ENCODE assay signal across 9 cellular contexts in the genomic region with DNA sequence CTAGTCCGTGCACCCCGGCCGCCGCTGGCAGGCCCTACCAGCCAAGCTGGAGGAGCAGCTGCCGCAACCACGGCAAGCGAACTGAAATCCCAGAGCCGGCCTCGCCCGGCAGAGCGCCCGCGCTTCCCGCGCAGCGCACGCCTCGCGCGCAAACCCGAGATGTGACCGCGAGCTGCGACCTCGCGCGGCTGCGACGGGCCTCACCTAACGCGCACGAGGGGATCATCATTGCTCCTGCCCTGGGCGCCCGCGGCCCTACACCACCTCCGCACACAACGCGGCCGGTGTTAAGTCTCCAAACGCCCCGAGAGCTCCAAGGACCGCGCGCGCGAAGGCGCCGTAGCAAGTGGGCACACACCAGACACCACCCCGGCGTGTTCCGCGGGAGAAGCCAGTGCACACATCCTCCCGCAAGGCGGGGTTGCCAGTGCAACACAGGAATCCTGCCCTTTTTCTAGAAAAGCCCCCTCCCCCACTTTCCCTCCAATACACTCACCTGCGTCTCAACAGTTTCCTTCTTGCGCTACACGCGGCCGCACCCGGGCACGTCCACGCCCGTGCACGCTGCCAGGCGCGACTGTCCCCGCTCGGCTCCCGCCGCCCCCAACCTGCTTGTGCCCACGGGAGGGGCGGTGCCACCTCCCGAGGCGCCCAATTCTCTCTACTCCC.
DNase-seq lines count a peak whose midpoint lies in the region; ATAC-seq and TF ChIP-seq lines count a peak whose summit lies in the region.
"Had no signal": no experiment of that assay in that cellular context is flagged by ENCODE, and none has a peak within 500 bp of the region (broad histone marks: within the 10 kb centered on the region; RNA-seq: fewer than 3 reads in every experiment).

No MANE protein-coding gene starts in this region.

- POLR2A ChIA-PET in HEK293 (lab: Yijun Ruan, JAX) = interaction anchor here (0.6 to 2.0 kb wide), 8 partner anchors 8 to 137 kb away, joined by 4 to 11 read pairs (median 6); no protein-coding TSS in a partner anchor
- POLR2A ChIA-PET in RWPE1 (lab: Yijun Ruan, JAX; ENCODE audit: low non-redundant PET) = no interaction called here

- H3K27ac ChIP-seq in HEK293 (ENCODE audit: extremely low read depth, low read depth, low read length) (peak overlapping the region; percentile 94), RWPE1 (peak overlapping the region; percentile 84), iPS DF 6.9 (ENCODE audit: low read length) (no peak overlapping the region)

- no peaks in the 10 kb centered on the region for H3K9me3 ChIP-seq in HEK293 (ENCODE audit: control insufficient read depth, insufficient read depth, low read depth, low read length)
- no peaks in the 10 kb centered on the region for H3K9me3 ChIP-seq in iPS DF 6.9 (ENCODE audit: control insufficient read depth, insufficient read depth, low read length)

- peak; percentile 42 for DNase-seq in RWPE1 (ENCODE audit: low spot score)
- no peak for DNase-seq in iPS DF 6.9 (ENCODE audit: low read depth, low spot score)
- DNase-seq in retina = peak; percentile 89
- no peak for DNase-seq in SIG-M5 (lab: John Stamatoyannopoulos, UW)
- no peak for DNase-seq in GOT3 (lab: John Stamatoyannopoulos, UW)
- DNase-seq: T-helper 1 cell had no signal

- H3K27me3 ChIP-seq in iPS DF 6.9 (ENCODE audit: control insufficient read depth, insufficient read depth, low read length) = peaks cover 12% of the 10 kb centered on the region; the same call in 1 of the 2 replicates

- TF ChIP-seq CTCF in HEK293 (tag by site-specific recombination; IDR thresholded peaks at IDR 0.05) = no peak
- peak; percentile 28 for TF ChIP-seq CTCF in RWPE1 (conservative IDR thresholded peaks at IDR 0.05; ENCODE audit: low read depth)

- no peaks in the 10 kb centered on the region for H3K36me3 ChIP-seq in HEK293 (ENCODE audit: control insufficient read depth in 2 of 2, insufficient read depth in 1 of 2, low read length in 2 of 2)
- no peaks in the 10 kb centered on the region for H3K36me3 ChIP-seq in iPS DF 6.9 (ENCODE audit: control insufficient read depth, insufficient read depth, low read length)

- no peak for ATAC-seq in HG02852 (IDR thresholded peaks at IDR 0.05; ENCODE audit: unreplicated experiment)
- ATAC-seq in GM21825 (IDR thresholded peaks at IDR 0.05; ENCODE audit: unreplicated experiment) = no peak

- H3K4me1 ChIP-seq in HEK293 (ENCODE audit: control insufficient read depth, insufficient read depth, low read length) (peaks cover 12% of the 10 kb centered on the region), iPS DF 6.9 (ENCODE audit: control insufficient read depth, insufficient read depth, low read length) (peaks cover 3% of the 10 kb centered on the region)

- WGBS in iPS DF 6.9 (ENCODE audit: insufficient coverage, insufficient read length) = no CpG with 5 or more reads among the region's 74 CpGs

- CTCF ChIA-PET in HEK293 (lab: Yijun Ruan, JAX) (interaction anchor here (0.6 to 1.2 kb wide), 5 partner anchors 52 to 996 kb away, joined by 3 to 6 read pairs (median 4); no protein-coding TSS in a partner anchor), RWPE1 (lab: Yijun Ruan, JAX) (interaction anchor here (0.5 to 0.6 kb wide), 3 partner anchors 11 to 117 kb away, joined by 3 to 4 read pairs (median 3); no protein-coding TSS in a partner anchor)

- H3K4me3 ChIP-seq in HEK293 (ENCODE audit: low read depth, low read length) (peak overlapping the region; percentile 79), iPS DF 6.9 (ENCODE audit: low read length) (peak overlapping the region; percentile 73)

TF ChIP-seq in HEK293, 187 proteins besides CTCF, POLR2A, EP300 and RAD21:
- TF ChIP-seq SCRT2 (tag by site-specific recombination; IDR thresholded peaks at IDR 0.05) (0 out of 2 replicates have a peak, but pooled peaks have one; percentile 14), ZBTB8A (tag by site-specific recombination; IDR thresholded peaks at IDR 0.05) (peak; percentile 97; the same call in 1 of the 2 replicates), ZNF335 (tag by site-specific recombination; conservative IDR thresholded peaks at IDR 0.05) (peak; percentile 66), ZNF561 (tag by site-specific recombination; IDR thresholded peaks at IDR 0.05; ENCODE audit: borderline replicate concordance) (no peak), ZNF2 (tag by site-specific recombination; IDR thresholded peaks at IDR 0.05) (peak; percentile 83; the same call in 1 of the 2 replicates), ZNF600 (tag by site-specific recombination; IDR thresholded peaks at IDR 0.05) (0 out of 2 replicates have a peak, but pooled peaks have one; percentile 14), MEIS1 (CRISPR knock-in tag; IDR thresholded peaks at IDR 0.05; ENCODE audit: borderline replicate concordance) (no peak), ZBTB48 (tag by site-specific recombination; IDR thresholded peaks at IDR 0.05) (no peak), ZNF747 (tag by site-specific recombination; IDR thresholded peaks at IDR 0.05) (no peak), KLF16 (tag by site-specific recombination; IDR thresholded peaks at IDR 0.05) (no peak)
- TF ChIP-seq, protein P1, sequence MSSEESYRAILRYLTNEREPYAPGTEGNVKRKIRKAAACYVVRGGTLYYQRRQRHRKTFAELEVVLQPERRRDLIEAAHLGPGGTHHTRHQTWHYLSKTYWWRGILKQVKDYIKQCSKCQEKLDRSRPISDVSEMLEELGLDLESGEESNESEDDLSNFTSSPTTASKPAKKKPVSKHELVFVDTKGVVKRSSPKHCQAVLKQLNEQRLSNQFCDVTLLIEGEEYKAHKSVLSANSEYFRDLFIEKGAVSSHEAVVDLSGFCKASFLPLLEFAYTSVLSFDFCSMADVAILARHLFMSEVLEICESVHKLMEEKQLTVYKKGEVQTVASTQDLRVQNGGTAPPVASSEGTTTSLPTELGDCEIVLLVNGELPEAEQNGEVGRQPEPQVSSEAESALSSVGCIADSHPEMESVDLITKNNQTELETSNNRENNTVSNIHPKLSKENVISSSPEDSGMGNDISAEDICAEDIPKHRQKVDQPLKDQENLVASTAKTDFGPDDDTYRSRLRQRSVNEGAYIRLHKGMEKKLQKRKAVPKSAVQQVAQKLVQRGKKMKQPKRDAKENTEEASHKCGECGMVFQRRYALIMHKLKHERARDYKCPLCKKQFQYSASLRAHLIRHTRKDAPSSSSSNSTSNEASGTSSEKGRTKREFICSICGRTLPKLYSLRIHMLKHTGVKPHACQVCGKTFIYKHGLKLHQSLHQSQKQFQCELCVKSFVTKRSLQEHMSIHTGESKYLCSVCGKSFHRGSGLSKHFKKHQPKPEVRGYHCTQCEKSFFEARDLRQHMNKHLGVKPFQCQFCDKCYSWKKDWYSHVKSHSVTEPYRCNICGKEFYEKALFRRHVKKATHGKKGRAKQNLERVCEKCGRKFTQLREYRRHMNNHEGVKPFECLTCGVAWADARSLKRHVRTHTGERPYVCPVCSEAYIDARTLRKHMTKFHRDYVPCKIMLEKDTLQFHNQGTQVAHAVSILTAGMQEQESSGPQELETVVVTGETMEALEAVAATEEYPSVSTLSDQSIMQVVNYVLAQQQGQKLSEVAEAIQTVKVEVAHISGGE (tag by site-specific recombination; conservative IDR thresholded peaks at IDR 0.05; ENCODE audit: low read depth) = 0 out of 2 replicates have a peak, but pooled peaks have one; percentile 9
- TF ChIP-seq, protein P2, sequence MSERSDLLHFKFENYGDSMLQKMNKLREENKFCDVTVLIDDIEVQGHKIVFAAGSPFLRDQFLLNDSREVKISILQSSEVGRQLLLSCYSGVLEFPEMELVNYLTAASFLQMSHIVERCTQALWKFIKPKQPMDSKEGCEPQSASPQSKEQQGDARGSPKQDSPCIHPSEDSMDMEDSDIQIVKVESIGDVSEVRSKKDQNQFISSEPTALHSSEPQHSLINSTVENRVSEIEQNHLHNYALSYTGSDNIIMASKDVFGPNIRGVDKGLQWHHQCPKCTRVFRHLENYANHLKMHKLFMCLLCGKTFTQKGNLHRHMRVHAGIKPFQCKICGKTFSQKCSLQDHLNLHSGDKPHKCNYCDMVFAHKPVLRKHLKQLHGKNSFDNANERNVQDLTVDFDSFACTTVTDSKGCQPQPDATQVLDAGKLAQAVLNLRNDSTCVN (tag by site-specific recombination; optimal IDR thresholded peaks at IDR 0.05) = peak; percentile 94
- TF ChIP-seq, protein P3, sequence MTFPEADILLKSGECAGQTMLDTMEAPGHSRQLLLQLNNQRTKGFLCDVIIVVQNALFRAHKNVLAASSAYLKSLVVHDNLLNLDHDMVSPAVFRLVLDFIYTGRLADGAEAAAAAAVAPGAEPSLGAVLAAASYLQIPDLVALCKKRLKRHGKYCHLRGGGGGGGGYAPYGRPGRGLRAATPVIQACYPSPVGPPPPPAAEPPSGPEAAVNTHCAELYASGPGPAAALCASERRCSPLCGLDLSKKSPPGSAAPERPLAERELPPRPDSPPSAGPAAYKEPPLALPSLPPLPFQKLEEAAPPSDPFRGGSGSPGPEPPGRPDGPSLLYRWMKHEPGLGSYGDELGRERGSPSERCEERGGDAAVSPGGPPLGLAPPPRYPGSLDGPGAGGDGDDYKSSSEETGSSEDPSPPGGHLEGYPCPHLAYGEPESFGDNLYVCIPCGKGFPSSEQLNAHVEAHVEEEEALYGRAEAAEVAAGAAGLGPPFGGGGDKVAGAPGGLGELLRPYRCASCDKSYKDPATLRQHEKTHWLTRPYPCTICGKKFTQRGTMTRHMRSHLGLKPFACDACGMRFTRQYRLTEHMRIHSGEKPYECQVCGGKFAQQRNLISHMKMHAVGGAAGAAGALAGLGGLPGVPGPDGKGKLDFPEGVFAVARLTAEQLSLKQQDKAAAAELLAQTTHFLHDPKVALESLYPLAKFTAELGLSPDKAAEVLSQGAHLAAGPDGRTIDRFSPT (tag by site-specific recombination; IDR thresholded peaks at IDR 0.05) = peak; percentile 75

Comparison
In these comparisons a context has a peak if more than half of its experiments do, and no peak if none do; other contexts are left out.
1. DNase-seq: peak in RWPE1 (single experiment) and retina (single experiment); none in iPS DF 6.9 (single experiment), SIG-M5 (single experiment) and GOT3 (single experiment).